In the genomic region with DNA sequence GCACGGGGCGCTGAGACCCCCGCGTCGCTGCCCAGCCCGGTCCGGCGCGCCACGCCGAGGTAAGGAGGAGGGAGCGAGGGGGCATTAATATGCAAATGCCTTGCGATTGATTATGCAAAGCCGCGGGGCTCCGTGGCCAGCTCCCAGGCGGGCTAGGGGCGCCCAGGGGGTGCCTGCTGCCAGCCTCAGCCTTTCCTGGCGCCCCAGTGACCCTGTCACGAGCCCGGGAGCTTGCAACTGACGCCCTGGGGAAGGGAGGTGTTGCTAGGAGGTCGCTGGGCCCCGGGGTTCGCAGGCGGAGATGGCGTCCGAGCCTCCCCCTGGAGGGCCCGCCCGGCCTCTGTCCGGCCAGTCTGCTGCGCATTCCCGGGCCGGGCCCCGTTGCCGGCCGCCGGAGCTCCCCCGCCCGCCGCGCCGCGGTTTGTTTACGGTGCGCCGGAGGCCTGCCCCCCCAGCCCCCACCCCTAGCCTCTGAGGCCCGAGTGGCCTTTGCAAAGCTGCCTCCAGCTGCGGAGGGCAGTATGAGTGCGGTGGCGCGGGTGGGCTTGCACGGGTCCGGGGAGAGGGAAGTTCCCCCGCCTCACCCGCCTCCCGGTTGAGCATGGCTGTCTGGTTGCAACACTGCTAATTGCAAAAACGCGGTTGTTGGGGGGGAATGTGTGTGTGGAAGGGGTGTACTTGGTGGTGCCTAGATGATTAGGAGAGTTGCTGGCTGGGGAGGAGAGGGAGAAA, we compare ENCODE assay signal across 8 cellular contexts. TPM values are rescaled to one million over a fixed set of nuclear protein-coding genes. Genes with fewer than 3 reads are reported as not detected.
DNase-seq lines count a peak whose midpoint lies in the region; ATAC-seq, FAIRE-seq and TF ChIP-seq lines count a peak whose summit lies in the region.

No MANE protein-coding gene starts in this region.

- POLR2A ChIA-PET in PC-9 (lab: Charles Lee; ENCODE audit: unreplicated experiment) = interaction anchor here (0.6 kb wide), 2 partner anchors 19 to 230 kb away, joined by 4 read pairs; no protein-coding TSS in a partner anchor

- peak overlapping the region; percentile 95 for H3K4me3 ChIP-seq in PC-9
- peak overlapping the region; percentile 87 for H3K4me3 ChIP-seq in brain microvascular endothelial cell (ENCODE audit: low read depth, low read length)
- peak overlapping the region; percentile 81 to 89 (median 84) for H3K4me3 ChIP-seq in keratinocyte (ENCODE audit: control insufficient read depth in 2 of 3, extremely low read depth in 1 of 3, insufficient read depth in 2 of 3, low read depth in 1 of 3, low read length in 3 of 3)

- in situ Hi-C loops in GM13976 (cut with MboI; ENCODE audit: low sequenced_read_pairs, unreplicated experiment) (no loop called here), brain microvascular endothelial cell (cut with HindIII; ENCODE audit: low pct_ligation_motif_present, low sequenced_read_pairs) (no loop called here)

- H2AFZ ChIP-seq in PC-9 = peak overlapping the region; percentile 99
- H2AFZ ChIP-seq in keratinocyte (ENCODE audit: control insufficient read depth, low read length) = peak overlapping the region; percentile 79

- CTCF ChIA-PET in PC-9 (lab: Charles Lee) = no interaction called here

- H3K9me3 Mint-ChIP-seq in stimulated activated memory B cell treated with anti-CD40 and anti-IgM and Interleukin-4, amounts not matched to agents 10 μg/mL and 1 μg/mL and 100 μg/mL, for 72 hours = no peaks in the 10 kb centered on the region

- no peaks in the 10 kb centered on the region for H3K36me3 Mint-ChIP-seq in stimulated activated memory B cell treated with anti-CD40 and anti-IgM and Interleukin-4, amounts not matched to agents 10 μg/mL and 1 μg/mL and 100 μg/mL, for 72 hours

- H3K9me3 ChIP-seq in PC-9 (ENCODE audit: insufficient read depth, low read depth) (no peaks in the 10 kb centered on the region), keratinocyte (ENCODE audit: control insufficient read depth, low read depth, low read length) (no peaks in the 10 kb centered on the region)

- no peak for TF ChIP-seq CTCF in GM13976 (IDR thresholded peaks at IDR 0.05; ENCODE audit: borderline replicate concordance, control extremely low read depth, extremely low read depth, insufficient read depth, missing control alignments)
- TF ChIP-seq CTCF in PC-9 (conservative IDR thresholded peaks at IDR 0.05) = no peak
- peak; percentile 1 for TF ChIP-seq CTCF in brain microvascular endothelial cell (IDR thresholded peaks at IDR 0.05; ENCODE audit: low read depth, low read length, missing control alignments)
- TF ChIP-seq CTCF in keratinocyte (optimal IDR thresholded peaks at IDR 0.05 in 1 of 3, IDR thresholded peaks at IDR 0.05 in 1 of 3, conservative IDR thresholded peaks at IDR 0.05 in 1 of 3; ENCODE audit: extremely low read depth in 1 of 3, insufficient read depth in 2 of 3, low read length in 3 of 3) = no peak

- dilution Hi-C loops in keratinocyte (cut with MboI; ENCODE audit: extremely low pct_ligation_motif_present, low sequenced_read_pairs) = no loop called here

- peaks cover 46% of the 10 kb centered on the region for H3K4me1 Mint-ChIP-seq in stimulated activated memory B cell treated with anti-CD40 and anti-IgM and Interleukin-4, amounts not matched to agents 10 μg/mL and 1 μg/mL and 100 μg/mL, for 72 hours

- peak overlapping the region; percentile 81 for H3K9ac ChIP-seq in keratinocyte (ENCODE audit: control insufficient read depth, extremely low read depth, insufficient read depth, low read length)

- no peaks in the 10 kb centered on the region for H3K9me2 ChIP-seq in PC-9 (ENCODE audit: insufficient read depth)

- H3K4me1 ChIP-seq in PC-9 (replicated peaks; ENCODE audit: insufficient read depth) (peaks cover 24% of the 10 kb centered on the region; the same call in 1 of the 2 replicates), keratinocyte (ENCODE audit: control insufficient read depth, extremely low read depth, insufficient read depth, low read length) (peaks cover 31% of the 10 kb centered on the region)

- H3K79me2 ChIP-seq in PC-9 (ENCODE audit: low read depth) (no peaks in the 10 kb centered on the region), keratinocyte (ENCODE audit: control insufficient read depth, insufficient read depth, low read length) (no peaks in the 10 kb centered on the region)

- H3K9me1 ChIP-seq in keratinocyte (ENCODE audit: control insufficient read depth, extremely low read depth, insufficient read depth, low read length) = no peaks in the 10 kb centered on the region

- H3K27me3 ChIP-seq in PC-9 (ENCODE audit: insufficient read depth, low read depth) = peaks cover 5% of the 10 kb centered on the region; the same call in 1 of the 2 replicates
- H3K27me3 ChIP-seq in brain microvascular endothelial cell (replicated peaks) = no peaks in the 10 kb centered on the region
- H3K27me3 ChIP-seq in keratinocyte (ENCODE audit: control insufficient read depth, extremely low read depth, insufficient read depth, low read length) = peaks cover 12% of the 10 kb centered on the region

- FAIRE-seq in keratinocyte (lab: Jason Lieb, UNC) = no peak

- H3K4me2 ChIP-seq in PC-9 (peak overlapping the region; percentile 92), keratinocyte (ENCODE audit: control insufficient read depth, extremely low read depth, insufficient read depth, low read depth, low read length) (peak overlapping the region; percentile 89)

- H3K36me3 ChIP-seq in PC-9 (ENCODE audit: low read depth) (no peaks in the 10 kb centered on the region), brain microvascular endothelial cell (replicated peaks) (no peaks in the 10 kb centered on the region), keratinocyte (ENCODE audit: control insufficient read depth in 2 of 2, extremely low read depth in 1 of 2, insufficient read depth in 2 of 2, low read length in 2 of 2) (no peaks in the 10 kb centered on the region)

- H4K20me1 ChIP-seq in PC-9 (ENCODE audit: insufficient read depth) (no peaks in the 10 kb centered on the region), keratinocyte (ENCODE audit: control insufficient read depth, extremely low read depth, insufficient read depth, low read length) (no peaks in the 10 kb centered on the region)

- peak overlapping the region; percentile 90 for H3K4me3 Mint-ChIP-seq in stimulated activated memory B cell treated with anti-CD40 and anti-IgM and Interleukin-4, amounts not matched to agents 10 μg/mL and 1 μg/mL and 100 μg/mL, for 72 hours

- H3F3A ChIP-seq in PC-9 (ENCODE audit: insufficient read depth, low read depth) = peaks cover 8% of the 10 kb centered on the region; the same call in 1 of the 2 replicates

- peak overlapping the region; percentile 68 for H3K27ac Mint-ChIP-seq in stimulated activated memory B cell treated with anti-CD40 and anti-IgM and Interleukin-4, amounts not matched to agents 10 μg/mL and 1 μg/mL and 100 μg/mL, for 72 hours

- ATAC-seq in HG02763 (IDR thresholded peaks at IDR 0.05; ENCODE audit: unreplicated experiment) (peak; percentile 46), HG02884 (IDR thresholded peaks at IDR 0.05; ENCODE audit: unreplicated experiment) (no peak), HG03039 (IDR thresholded peaks at IDR 0.05; ENCODE audit: unreplicated experiment) (no peak)
- peak; percentile 79 for ATAC-seq in stimulated activated memory B cell treated with anti-CD40 and anti-IgM and Interleukin-4, amounts not matched to agents 10 μg/mL and 1 μg/mL and 100 μg/mL, for 72 hours

- no peaks in the 10 kb centered on the region for H3K27me3 Mint-ChIP-seq in stimulated activated memory B cell treated with anti-CD40 and anti-IgM and Interleukin-4, amounts not matched to agents 10 μg/mL and 1 μg/mL and 100 μg/mL, for 72 hours

- peak; percentile 68 for DNase-seq in GM13976 (ENCODE audit: low spot score)
- peak in 1 of 2 experiments; percentile 58 for DNase-seq in PC-9
- no peak for DNase-seq in brain microvascular endothelial cell
- DNase-seq in keratinocyte (ENCODE audit: low read depth, low spot score) = no peak

- intact Hi-C loops in PC-9 (cut with micrococcal nuclease; ENCODE audit: unreplicated experiment) = loop anchor here (5.0 kb wide), 1 partner anchor 49 kb away; no protein-coding TSS in a partner anchor

- no TSS peak for BruUV-seq in PC-9 (replicated peaks; lab: Mats Ljungman, UMichigan)

- H3K27ac ChIP-seq in PC-9 (no peak overlapping the region), brain microvascular endothelial cell (no peak overlapping the region), keratinocyte (ENCODE audit: control insufficient read depth, insufficient read depth, low read length) (no peak overlapping the region)

RNA-seq across cellular contexts. Expression of a gene that starts 0.4 kb away (rescaled TPM):
- 11.4 and 13.9 TPM in 2 replicates for total RNA-seq in PC-9 (2021)
- 3.3 to 5.9 TPM (median 4.5 TPM) in 3 replicates for polyA plus RNA-seq in keratinocyte
- polyA plus RNA-seq in keratinocyte (2011; ENCODE audit: low read depth) = 2.3 TPM
- polyA plus RNA-seq in keratinocyte (2011; cell fraction: cytosol; rRNA removed) = 2.5 and 4.4 TPM in 2 replicates
- 5.2 and 5.8 TPM in 2 replicates for polyA plus RNA-seq in keratinocyte (2011; cell fraction: nucleus; rRNA removed)
- 4.9 and 8.4 TPM in 2 replicates for polyA plus RNA-seq in keratinocyte (2012; ENCODE audit: low replicate concordance)
- 4.8 to 14.7 TPM (median 4.9 TPM) in 3 replicates for polyA minus RNA-seq in keratinocyte
- polyA minus RNA-seq in keratinocyte (2011; cell fraction: cytosol; rRNA and poly(A)+ RNA removed) = 5.6 TPM
- polyA minus RNA-seq in keratinocyte (2011; cell fraction: nucleus; rRNA and poly(A)+ RNA removed) = 2.4 and 3.2 TPM in 2 replicates

RNA-seq across cellular contexts. Expression of a gene that starts 9.0 kb away (rescaled TPM):
- total RNA-seq in PC-9 (2021) = 67.1 and 67.2 TPM in 2 replicates
- 45.3 to 77.3 TPM (median 47.2 TPM) in 3 replicates for polyA plus RNA-seq in keratinocyte
- 20.0 TPM for polyA plus RNA-seq in keratinocyte (2011; ENCODE audit: low read depth)
- polyA plus RNA-seq in keratinocyte (2011; cell fraction: cytosol; rRNA removed) = 54.1 and 62.2 TPM in 2 replicates
- polyA plus RNA-seq in keratinocyte (2011; cell fraction: nucleus; rRNA removed) = 134 and 168 TPM in 2 replicates
- 30.8 and 51.5 TPM in 2 replicates for polyA plus RNA-seq in keratinocyte (2012; ENCODE audit: low replicate concordance)
- 82.2 to 244 TPM (median 85.5 TPM) in 3 replicates for polyA minus RNA-seq in keratinocyte
- 97.8 TPM for polyA minus RNA-seq in keratinocyte (2011; cell fraction: cytosol; rRNA and poly(A)+ RNA removed)
- polyA minus RNA-seq in keratinocyte (2011; cell fraction: nucleus; rRNA and poly(A)+ RNA removed) = 89.3 and 107 TPM in 2 replicates

RNA-seq across cellular contexts. Expression of a gene that starts 37.2 kb away (rescaled TPM):
- total RNA-seq in PC-9 (2021) = 9.3 and 10.7 TPM in 2 replicates
- polyA plus RNA-seq in keratinocyte = 0.46 to 7.5 TPM (median 1.0 TPM) in 3 replicates
- 25.7 TPM for polyA plus RNA-seq in keratinocyte (2011; ENCODE audit: low read depth)
- polyA plus RNA-seq in keratinocyte (2011; cell fraction: cytosol; rRNA removed) = 2.4 and 5.9 TPM in 2 replicates
- 8.9 and 15.2 TPM in 2 replicates for polyA plus RNA-seq in keratinocyte (2011; cell fraction: nucleus; rRNA removed)
- polyA plus RNA-seq in keratinocyte (2012; ENCODE audit: low replicate concordance) = 12.2 and 71.1 TPM in 2 replicates
- 2.1 to 31.5 TPM (median 3.6 TPM) in 3 replicates for polyA minus RNA-seq in keratinocyte
- polyA minus RNA-seq in keratinocyte (2011; cell fraction: cytosol; rRNA and poly(A)+ RNA removed) = 7.7 TPM
- 5.7 and 10.2 TPM in 2 replicates for polyA minus RNA-seq in keratinocyte (2011; cell fraction: nucleus; rRNA and poly(A)+ RNA removed)

RNA-seq across cellular contexts. Expression of a gene that starts 48.0 kb away (rescaled TPM):
- total RNA-seq in PC-9 (2021) = not detected in 2 replicates
- polyA plus RNA-seq in keratinocyte = 0.19 to 0.84 TPM (median 0.76 TPM) in 3 replicates
- not detected for polyA plus RNA-seq in keratinocyte (2011; ENCODE audit: low read depth)
- 0.26 and 0.30 TPM in 2 replicates for polyA plus RNA-seq in keratinocyte (2011; cell fraction: cytosol; rRNA removed)
- 0.43 and 0.45 TPM in 2 replicates for polyA plus RNA-seq in keratinocyte (2011; cell fraction: nucleus; rRNA removed)
- 0.66 TPM in 1 of 2 replicates, not detected in the other for polyA plus RNA-seq in keratinocyte (2012; ENCODE audit: low replicate concordance)
- 0.19 to 0.72 TPM (median 0.40 TPM) in 3 replicates for polyA minus RNA-seq in keratinocyte
- polyA minus RNA-seq in keratinocyte (2011; cell fraction: cytosol; rRNA and poly(A)+ RNA removed) = not detected
- polyA minus RNA-seq in keratinocyte (2011; cell fraction: nucleus; rRNA and poly(A)+ RNA removed) = 0.53 TPM in 1 of 2 replicates, not detected in the other

RNA-seq across cellular contexts. Expression of a gene that starts 58.6 kb away (rescaled TPM):
- total RNA-seq in PC-9 (2021) = 56.8 and 61.8 TPM in 2 replicates
- 41.8 to 66.8 TPM (median 56.9 TPM) in 3 replicates for polyA plus RNA-seq in keratinocyte
- 54.9 TPM for polyA plus RNA-seq in keratinocyte (2011; ENCODE audit: low read depth)
- polyA plus RNA-seq in keratinocyte (2011; cell fraction: cytosol; rRNA removed) = 31.4 and 53.5 TPM in 2 replicates
- polyA plus RNA-seq in keratinocyte (2011; cell fraction: nucleus; rRNA removed) = 106 and 140 TPM in 2 replicates
- polyA plus RNA-seq in keratinocyte (2012; ENCODE audit: low replicate concordance) = 42.8 and 49.4 TPM in 2 replicates
- polyA minus RNA-seq in keratinocyte = 9.9 to 38.5 TPM (median 27.3 TPM) in 3 replicates
- polyA minus RNA-seq in keratinocyte (2011; cell fraction: cytosol; rRNA and poly(A)+ RNA removed) = 23.0 TPM
- 28.5 and 50.4 TPM in 2 replicates for polyA minus RNA-seq in keratinocyte (2011; cell fraction: nucleus; rRNA and poly(A)+ RNA removed)

Comparison
In these comparisons a context has a peak if more than half of its experiments do, and no peak if none do; other contexts are left out.
1. ATAC-seq: peak in HG02763 (single experiment) and stimulated activated memory B cell treated with anti-CD40 and anti-IgM and Interleukin-4, amounts not matched to agents 10 μg/mL and 1 μg/mL and 100 μg/mL, for 72 hours (single experiment); none in HG02884 (single experiment) and HG03039 (single experiment).
2. Peak in every context shown above with its lines, with median percentiles within 50 percentile points of each other: H3K4me3 ChIP-seq.